ENCODE assay signal across 11 cellular contexts in the genomic region with DNA sequence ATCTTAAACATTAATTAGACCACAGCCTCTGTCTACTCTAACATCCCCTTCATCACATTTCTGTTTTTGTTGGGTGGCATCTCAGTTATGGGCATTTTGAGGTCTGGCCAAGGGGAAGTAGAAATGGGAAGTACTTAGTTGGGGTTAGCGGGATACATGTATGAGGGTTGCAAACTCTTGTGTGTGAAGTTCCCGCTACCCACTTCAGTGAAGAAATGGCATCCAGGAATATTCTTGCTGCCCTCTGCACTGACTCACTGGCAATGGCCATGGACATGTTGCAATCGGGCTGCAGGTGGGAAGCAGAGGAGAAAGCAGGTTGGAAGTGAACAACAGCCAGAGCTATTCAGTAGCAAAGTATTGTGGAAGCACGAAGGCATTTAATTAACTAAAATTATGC. TPM values are rescaled to one million over a fixed set of nuclear protein-coding genes. Genes with fewer than 3 reads are reported as not detected.
DNase-seq lines count a peak whose midpoint lies in the region; ATAC-seq and TF ChIP-seq lines count a peak whose summit lies in the region.
"Had no signal": no experiment of that assay in that cellular context is flagged by ENCODE, and none has a peak within 500 bp of the region (broad histone marks: within the 10 kb centered on the region; RNA-seq: fewer than 3 reads in every experiment).

No MANE protein-coding gene starts in this region.

- H3K9me3 Mint-ChIP-seq in activated naive CD4-positive, alpha-beta T cell treated with anti-CD3 and anti-CD28 coated beads, Interleukin-2, amount 50 U/mL, for 24 hours, result no peaks in the 10 kb centered on the region
- H3K9me3 Mint-ChIP-seq in dendritic cell treated with granulocyte-macrophage colony-stimulating factor and Interleukin-4, amounts not matched to agents 40 ng/mL and 50 ng/mL, for 4 days, result no peaks in the 10 kb centered on the region
- no peaks in the 10 kb centered on the region for H3K9me3 Mint-ChIP-seq in stimulated activated memory B cell treated with anti-CD40 and anti-IgM and Interleukin-4, amounts not matched to agents 10 μg/mL and 1 μg/mL and 100 μg/mL, for 72 hours

- H2AFZ ChIP-seq in OCI-LY1 (ENCODE audit: low read length), result no peak overlapping the region

- H3K4me2 ChIP-seq in OCI-LY1 (ENCODE audit: low read length), result peak overlapping the region; percentile 4; the same call in 1 of the 2 replicates

- peaks cover 30% of the 10 kb centered on the region; the same call in 1 of the 2 replicates for H3K36me3 ChIP-seq in OCI-LY1 (ENCODE audit: insufficient read depth, low read length)

- peaks cover 39% of the 10 kb centered on the region for H3K36me3 Mint-ChIP-seq in activated naive CD4-positive, alpha-beta T cell treated with anti-CD3 and anti-CD28 coated beads, Interleukin-2, amount 50 U/mL, for 24 hours
- H3K36me3 Mint-ChIP-seq in dendritic cell treated with granulocyte-macrophage colony-stimulating factor and Interleukin-4, amounts not matched to agents 40 ng/mL and 50 ng/mL, for 4 days (ENCODE audit: low read depth), result peaks cover 10% of the 10 kb centered on the region
- H3K36me3 Mint-ChIP-seq in stimulated activated memory B cell treated with anti-CD40 and anti-IgM and Interleukin-4, amounts not matched to agents 10 μg/mL and 1 μg/mL and 100 μg/mL, for 72 hours, result peaks cover 32% of the 10 kb centered on the region

- intact Hi-C loops in dendritic cell treated with granulocyte-macrophage colony-stimulating factor and Interleukin-4, amounts not matched to agents 40 ng/mL and 50 ng/mL, for 4 days (cut with micrococcal nuclease), result no loop called here

- H3K4me1 ChIP-seq in OCI-LY1 (ENCODE audit: insufficient read depth, low read length, severe bottlenecking), result peaks cover 64% of the 10 kb centered on the region

- ATAC-seq in stimulated activated memory B cell treated with anti-CD40 and anti-IgM and Interleukin-4, amounts not matched to agents 10 μg/mL and 1 μg/mL and 100 μg/mL, for 72 hours, result peak; percentile 73

- peaks cover 73% of the 10 kb centered on the region for H3K4me1 Mint-ChIP-seq in activated naive CD4-positive, alpha-beta T cell treated with anti-CD3 and anti-CD28 coated beads, Interleukin-2, amount 50 U/mL, for 24 hours
- H3K4me1 Mint-ChIP-seq in dendritic cell treated with granulocyte-macrophage colony-stimulating factor and Interleukin-4, amounts not matched to agents 40 ng/mL and 50 ng/mL, for 4 days (ENCODE audit: low read depth), result peaks cover 42% of the 10 kb centered on the region
- peaks cover 55% of the 10 kb centered on the region for H3K4me1 Mint-ChIP-seq in stimulated activated memory B cell treated with anti-CD40 and anti-IgM and Interleukin-4, amounts not matched to agents 10 μg/mL and 1 μg/mL and 100 μg/mL, for 72 hours

- H3K9ac ChIP-seq in OCI-LY1 (ENCODE audit: low read length), result no peak overlapping the region

- no peaks in the 10 kb centered on the region for H3K9me2 ChIP-seq in OCI-LY1 (ENCODE audit: low read depth, low read length)

- no peaks in the 10 kb centered on the region for H3F3A ChIP-seq in OCI-LY1 (ENCODE audit: insufficient read depth, low read length)

- no peaks in the 10 kb centered on the region for H3K27me3 ChIP-seq in OCI-LY1 (ENCODE audit: insufficient read depth, low read length)

- DNase-seq in activated naive CD4-positive, alpha-beta T cell treated with anti-CD3 and anti-CD28 coated beads, Interleukin-2, amount 50 U/mL, for 16 hours, result no peak
- DNase-seq in OCI-M1 (lab: John Stamatoyannopoulos, UW) (no peak), SK-N-DZ (ENCODE audit: low spot score) (no peak)
- DNase-seq in stimulated activated CD4-positive, alpha-beta T cell treated with anti-CD3 and anti-CD28 coated beads, Interleukin-4, amount 100 ng/mL, for 4 hours, result no peak
- DNase-seq: HCEC 1CT, NCI-H82 had no signal

- no peaks in the 10 kb centered on the region for H4K20me1 ChIP-seq in OCI-LY1 (ENCODE audit: insufficient read depth, low read length)

- no peak overlapping the region for H3K4me3 Mint-ChIP-seq in activated naive CD4-positive, alpha-beta T cell treated with anti-CD3 and anti-CD28 coated beads, Interleukin-2, amount 50 U/mL, for 24 hours
- peak overlapping the region; percentile 55 for H3K4me3 Mint-ChIP-seq in dendritic cell treated with granulocyte-macrophage colony-stimulating factor and Interleukin-4, amounts not matched to agents 40 ng/mL and 50 ng/mL, for 4 days
- H3K4me3 Mint-ChIP-seq in stimulated activated memory B cell treated with anti-CD40 and anti-IgM and Interleukin-4, amounts not matched to agents 10 μg/mL and 1 μg/mL and 100 μg/mL, for 72 hours, result peak overlapping the region; percentile 49

- TF ChIP-seq CTCF in OCI-LY1 (IDR thresholded peaks at IDR 0.05; ENCODE audit: low read length), result no peak

- no peaks in the 10 kb centered on the region for H3K9me3 ChIP-seq in OCI-LY1 (ENCODE audit: low read length)

- peak overlapping the region; percentile 55 for H3K27ac ChIP-seq in OCI-LY1 (ENCODE audit: low read depth, low read length, poor library complexity, severe bottlenecking)

- peaks cover 55% of the 10 kb centered on the region for H3K79me2 ChIP-seq in OCI-LY1 (ENCODE audit: insufficient read depth, low read length)

- peak overlapping the region; percentile 85 for H3K27ac Mint-ChIP-seq in activated naive CD4-positive, alpha-beta T cell treated with anti-CD3 and anti-CD28 coated beads, Interleukin-2, amount 50 U/mL, for 24 hours
- H3K27ac Mint-ChIP-seq in dendritic cell treated with granulocyte-macrophage colony-stimulating factor and Interleukin-4, amounts not matched to agents 40 ng/mL and 50 ng/mL, for 4 days, result peak overlapping the region; percentile 80
- peak overlapping the region; percentile 56 for H3K27ac Mint-ChIP-seq in stimulated activated memory B cell treated with anti-CD40 and anti-IgM and Interleukin-4, amounts not matched to agents 10 μg/mL and 1 μg/mL and 100 μg/mL, for 72 hours

- no peak overlapping the region for H3K4me3 ChIP-seq in OCI-LY1 (ENCODE audit: low read depth, low read length, poor library complexity, severe bottlenecking)
- H3K4me3 ChIP-seq: skin epidermis had no signal

- H3K27me3 Mint-ChIP-seq in activated naive CD4-positive, alpha-beta T cell treated with anti-CD3 and anti-CD28 coated beads, Interleukin-2, amount 50 U/mL, for 24 hours, result no peaks in the 10 kb centered on the region
- no peaks in the 10 kb centered on the region for H3K27me3 Mint-ChIP-seq in dendritic cell treated with granulocyte-macrophage colony-stimulating factor and Interleukin-4, amounts not matched to agents 40 ng/mL and 50 ng/mL, for 4 days
- H3K27me3 Mint-ChIP-seq in stimulated activated memory B cell treated with anti-CD40 and anti-IgM and Interleukin-4, amounts not matched to agents 10 μg/mL and 1 μg/mL and 100 μg/mL, for 72 hours, result no peaks in the 10 kb centered on the region

RNA-seq across cellular contexts. Expression of gene CD48, which starts 7.4 kb away (rescaled TPM):
- polyA plus RNA-seq in SK-N-DZ (2014; cell fraction: cytosol; rRNA removed), result not detected in 2 replicates
- polyA plus RNA-seq in SK-N-DZ (2014; cell fraction: nucleus; rRNA removed), result not detected in 2 replicates

RNA-seq across cellular contexts. Expression of gene SLAMF7, which starts 34.8 kb away (rescaled TPM):
- not detected in 2 replicates for polyA plus RNA-seq in SK-N-DZ (2014; cell fraction: cytosol; rRNA removed)
- polyA plus RNA-seq in SK-N-DZ (2014; cell fraction: nucleus; rRNA removed), result not detected in 2 replicates

RNA-seq across cellular contexts. Expression of gene SLAMF1, which starts 57.4 kb away (rescaled TPM):
- polyA plus RNA-seq in SK-N-DZ (2014; cell fraction: cytosol; rRNA removed), result not detected in 2 replicates
- not detected in 2 replicates for polyA plus RNA-seq in SK-N-DZ (2014; cell fraction: nucleus; rRNA removed)
